Comparison of ENCODE assay signal across 1 cellular context in the genomic region with DNA sequence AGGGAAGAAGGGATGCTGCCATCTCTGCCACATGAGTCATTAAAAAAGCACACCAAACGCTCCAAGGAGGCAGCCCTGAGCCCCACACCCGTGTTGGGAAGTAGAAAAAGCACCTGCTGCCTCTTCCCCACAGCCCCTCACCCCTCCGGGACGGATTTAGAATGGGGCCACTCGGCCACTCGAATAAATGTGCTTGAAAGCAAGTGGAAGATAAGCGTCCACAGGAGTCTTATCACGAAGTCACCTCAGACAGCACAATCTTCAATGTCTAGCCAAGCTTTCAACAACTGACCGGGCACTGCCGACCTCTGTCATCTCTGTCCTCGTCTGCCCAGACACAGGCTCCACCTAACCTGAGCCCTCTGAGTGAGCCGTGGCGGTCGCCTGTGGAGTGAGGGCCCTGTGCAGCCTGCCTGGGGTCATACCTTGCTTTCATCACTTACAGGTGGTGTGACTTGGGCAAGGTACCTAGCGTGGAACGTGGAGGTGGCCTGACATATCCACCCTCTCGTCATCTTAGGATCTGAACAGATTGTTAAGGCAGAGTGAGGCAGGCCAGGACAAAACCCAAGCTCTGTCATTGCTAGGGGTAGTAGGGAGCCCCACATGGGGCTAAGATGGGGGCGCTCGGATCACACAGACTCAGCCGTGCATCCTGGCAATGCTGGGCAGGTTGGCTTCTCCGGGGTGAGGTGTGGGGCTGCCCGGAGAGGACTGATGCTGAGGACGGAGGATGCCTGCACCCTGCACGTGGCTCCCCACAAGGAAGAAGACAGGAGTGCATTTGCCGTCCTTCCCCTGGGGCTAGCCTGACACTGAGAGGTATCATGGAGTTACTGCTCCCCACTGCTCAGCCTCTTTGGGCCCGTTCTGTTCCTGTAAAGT.
TF ChIP-seq lines count a peak whose summit lies in the region.

No MANE protein-coding gene starts in this region.

TF ChIP-seq in K562, 482 proteins besides CTCF, POLR2A, EP300 and RAD21 (continued from another document):
- TF ChIP-seq, protein P1, sequence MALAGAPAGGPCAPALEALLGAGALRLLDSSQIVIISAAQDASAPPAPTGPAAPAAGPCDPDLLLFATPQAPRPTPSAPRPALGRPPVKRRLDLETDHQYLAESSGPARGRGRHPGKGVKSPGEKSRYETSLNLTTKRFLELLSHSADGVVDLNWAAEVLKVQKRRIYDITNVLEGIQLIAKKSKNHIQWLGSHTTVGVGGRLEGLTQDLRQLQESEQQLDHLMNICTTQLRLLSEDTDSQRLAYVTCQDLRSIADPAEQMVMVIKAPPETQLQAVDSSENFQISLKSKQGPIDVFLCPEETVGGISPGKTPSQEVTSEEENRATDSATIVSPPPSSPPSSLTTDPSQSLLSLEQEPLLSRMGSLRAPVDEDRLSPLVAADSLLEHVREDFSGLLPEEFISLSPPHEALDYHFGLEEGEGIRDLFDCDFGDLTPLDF (CRISPR knock-in tag; IDR thresholded peaks at IDR 0.05): no peak
- TF ChIP-seq, protein P2, sequence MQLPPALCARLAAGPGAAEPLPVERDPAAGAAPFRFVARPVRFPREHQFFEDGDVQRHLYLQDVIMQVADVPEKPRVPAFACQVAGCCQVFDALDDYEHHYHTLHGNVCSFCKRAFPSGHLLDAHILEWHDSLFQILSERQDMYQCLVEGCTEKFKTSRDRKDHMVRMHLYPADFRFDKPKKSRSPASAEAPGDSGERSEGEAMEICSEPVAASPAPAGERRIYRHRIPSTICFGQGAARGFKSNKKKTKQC (CRISPR knock-in tag; IDR thresholded peaks at IDR 0.05): 0 out of 2 replicates have a peak, but pooled peaks have one; percentile 34
- TF ChIP-seq WHSC1 (IDR thresholded peaks at IDR 0.05; ENCODE audit: low read length): no peak
- TF ChIP-seq KDM1A (IDR thresholded peaks at IDR 0.05): peak; percentile 37 to 41; a peak in 1 of 4 replicates
- TF ChIP-seq, protein P3, sequence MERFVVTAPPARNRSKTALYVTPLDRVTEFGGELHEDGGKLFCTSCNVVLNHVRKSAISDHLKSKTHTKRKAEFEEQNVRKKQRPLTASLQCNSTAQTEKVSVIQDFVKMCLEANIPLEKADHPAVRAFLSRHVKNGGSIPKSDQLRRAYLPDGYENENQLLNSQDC (CRISPR knock-in tag; IDR thresholded peaks at IDR 0.05): no peak
- peak; percentile 38; the same call in 1 of the 2 replicates for TF ChIP-seq KLF16 (IDR thresholded peaks at IDR 0.05)
- no peak for TF ChIP-seq FOXJ3 (CRISPR knock-in tag; IDR thresholded peaks at IDR 0.05)
- TF ChIP-seq JUND (IDR thresholded peaks at IDR 0.05; ENCODE audit: borderline replicate concordance, low read depth, low read length): 0 out of 2 replicates have a peak, but pooled peaks have one; percentile 21
- no peak for TF ChIP-seq JUND (tag; IDR thresholded peaks at IDR 0.05; ENCODE audit: borderline replicate concordance, low read depth, low read length)
- TF ChIP-seq CBFA2T3 (IDR thresholded peaks at IDR 0.05): peak; percentile 85
- TF ChIP-seq MCM2 (IDR thresholded peaks at IDR 0.05; ENCODE audit: low read depth): no peak
- peak; percentile 98 for TF ChIP-seq SMAD4 (CRISPR knock-in tag; conservative IDR thresholded peaks at IDR 0.05)
- no peak for TF ChIP-seq TAF1 (IDR thresholded peaks at IDR 0.05; ENCODE audit: control insufficient read depth, extremely low read depth, insufficient read depth, low read length, severe bottlenecking)
- TF ChIP-seq NUFIP1 (IDR thresholded peaks at IDR 0.05; ENCODE audit: partially characterized antibody): no peak
- TF ChIP-seq ARID1B (IDR thresholded peaks at IDR 0.05): peak; percentile 65
- TF ChIP-seq HDAC3 (IDR thresholded peaks at IDR 0.05; ENCODE audit: borderline replicate concordance, partially characterized antibody): peak; percentile 28
- TF ChIP-seq DACH1 (IDR thresholded peaks at IDR 0.05; ENCODE audit: partially characterized antibody): no peak
- TF ChIP-seq BRCA1 (IDR thresholded peaks at IDR 0.05): no peak
- TF ChIP-seq BRCA1 (CRISPR knock-in tag; IDR thresholded peaks at IDR 0.05): 0 out of 2 replicates have a peak, but pooled peaks have one; percentile 66
- no peak for TF ChIP-seq HNRNPH1 (optimal IDR thresholded peaks at IDR 0.05; ENCODE audit: low read depth, low read length)
- TF ChIP-seq MEF2D (tag; conservative IDR thresholded peaks at IDR 0.05; ENCODE audit: low read depth): 0 out of 2 replicates have a peak, but pooled peaks have one; percentile 20
- TF ChIP-seq TBL1XR1 (IDR thresholded peaks at IDR 0.05; ENCODE audit: low read length in 2 of 2): peak in 1 of 2 experiments; percentile 59; a peak in 1 of 4 replicates
- TF ChIP-seq PML (IDR thresholded peaks at IDR 0.05; ENCODE audit: low read length): 0 out of 2 replicates have a peak, but pooled peaks have one; percentile 27
- no peak for TF ChIP-seq MCM5 (IDR thresholded peaks at IDR 0.05; ENCODE audit: low read depth)
- peak; percentile 39; the same call in 1 of the 2 replicates for TF ChIP-seq NFIC (IDR thresholded peaks at IDR 0.05)
- peak; percentile 83 for TF ChIP-seq NCOR1 (IDR thresholded peaks at IDR 0.05)
- TF ChIP-seq, protein P4, sequence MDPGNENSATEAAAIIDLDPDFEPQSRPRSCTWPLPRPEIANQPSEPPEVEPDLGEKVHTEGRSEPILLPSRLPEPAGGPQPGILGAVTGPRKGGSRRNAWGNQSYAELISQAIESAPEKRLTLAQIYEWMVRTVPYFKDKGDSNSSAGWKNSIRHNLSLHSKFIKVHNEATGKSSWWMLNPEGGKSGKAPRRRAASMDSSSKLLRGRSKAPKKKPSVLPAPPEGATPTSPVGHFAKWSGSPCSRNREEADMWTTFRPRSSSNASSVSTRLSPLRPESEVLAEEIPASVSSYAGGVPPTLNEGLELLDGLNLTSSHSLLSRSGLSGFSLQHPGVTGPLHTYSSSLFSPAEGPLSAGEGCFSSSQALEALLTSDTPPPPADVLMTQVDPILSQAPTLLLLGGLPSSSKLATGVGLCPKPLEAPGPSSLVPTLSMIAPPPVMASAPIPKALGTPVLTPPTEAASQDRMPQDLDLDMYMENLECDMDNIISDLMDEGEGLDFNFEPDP (CRISPR knock-in tag; IDR thresholded peaks at IDR 0.05): no peak
- TF ChIP-seq TAL1 (IDR thresholded peaks at IDR 0.05): peak; percentile 64
- no peak for TF ChIP-seq FIP1L1 (IDR thresholded peaks at IDR 0.05; ENCODE audit: low read depth, low read length, poor library complexity, severe bottlenecking)
- TF ChIP-seq MCM7 (IDR thresholded peaks at IDR 0.05): no peak
- TF ChIP-seq FOXJ2 (tag; IDR thresholded peaks at IDR 0.05): no peak
- TF ChIP-seq U2AF1 (optimal IDR thresholded peaks at IDR 0.05; ENCODE audit: low read depth, low read length): no peak
- TF ChIP-seq CBFA2T2 (conservative IDR thresholded peaks at IDR 0.05): peak; percentile 73
- TF ChIP-seq, protein P5, sequence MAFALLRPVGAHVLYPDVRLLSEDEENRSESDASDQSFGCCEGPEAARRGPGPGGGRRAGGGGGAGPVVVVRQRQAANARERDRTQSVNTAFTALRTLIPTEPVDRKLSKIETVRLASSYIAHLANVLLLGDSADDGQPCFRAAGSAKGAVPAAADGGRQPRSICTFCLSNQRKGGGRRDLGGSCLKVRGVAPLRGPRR (CRISPR knock-in tag; IDR thresholded peaks at IDR 0.05): no peak
- TF ChIP-seq, protein P6, sequence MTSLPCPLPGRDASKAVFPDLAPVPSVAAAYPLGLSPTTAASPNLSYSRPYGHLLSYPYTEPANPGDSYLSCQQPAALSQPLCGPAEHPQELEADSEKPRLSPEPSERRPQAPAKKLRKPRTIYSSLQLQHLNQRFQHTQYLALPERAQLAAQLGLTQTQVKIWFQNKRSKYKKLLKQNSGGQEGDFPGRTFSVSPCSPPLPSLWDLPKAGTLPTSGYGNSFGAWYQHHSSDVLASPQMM (CRISPR knock-in tag; IDR thresholded peaks at IDR 0.05): no peak
- no peak for TF ChIP-seq NFATC3 (IDR thresholded peaks at IDR 0.05)
- no peak for TF ChIP-seq GABPB2 (CRISPR knock-in tag; conservative IDR thresholded peaks at IDR 0.05)
- TF ChIP-seq CXXC5 (CRISPR knock-in tag; IDR thresholded peaks at IDR 0.05): peak; percentile 53
- no peak for TF ChIP-seq SRSF7 (optimal IDR thresholded peaks at IDR 0.05; ENCODE audit: low read depth, low read length)
- peak; percentile 82 for TF ChIP-seq TCF3 (CRISPR knock-in tag; IDR thresholded peaks at IDR 0.05)
- TF ChIP-seq, protein P7, sequence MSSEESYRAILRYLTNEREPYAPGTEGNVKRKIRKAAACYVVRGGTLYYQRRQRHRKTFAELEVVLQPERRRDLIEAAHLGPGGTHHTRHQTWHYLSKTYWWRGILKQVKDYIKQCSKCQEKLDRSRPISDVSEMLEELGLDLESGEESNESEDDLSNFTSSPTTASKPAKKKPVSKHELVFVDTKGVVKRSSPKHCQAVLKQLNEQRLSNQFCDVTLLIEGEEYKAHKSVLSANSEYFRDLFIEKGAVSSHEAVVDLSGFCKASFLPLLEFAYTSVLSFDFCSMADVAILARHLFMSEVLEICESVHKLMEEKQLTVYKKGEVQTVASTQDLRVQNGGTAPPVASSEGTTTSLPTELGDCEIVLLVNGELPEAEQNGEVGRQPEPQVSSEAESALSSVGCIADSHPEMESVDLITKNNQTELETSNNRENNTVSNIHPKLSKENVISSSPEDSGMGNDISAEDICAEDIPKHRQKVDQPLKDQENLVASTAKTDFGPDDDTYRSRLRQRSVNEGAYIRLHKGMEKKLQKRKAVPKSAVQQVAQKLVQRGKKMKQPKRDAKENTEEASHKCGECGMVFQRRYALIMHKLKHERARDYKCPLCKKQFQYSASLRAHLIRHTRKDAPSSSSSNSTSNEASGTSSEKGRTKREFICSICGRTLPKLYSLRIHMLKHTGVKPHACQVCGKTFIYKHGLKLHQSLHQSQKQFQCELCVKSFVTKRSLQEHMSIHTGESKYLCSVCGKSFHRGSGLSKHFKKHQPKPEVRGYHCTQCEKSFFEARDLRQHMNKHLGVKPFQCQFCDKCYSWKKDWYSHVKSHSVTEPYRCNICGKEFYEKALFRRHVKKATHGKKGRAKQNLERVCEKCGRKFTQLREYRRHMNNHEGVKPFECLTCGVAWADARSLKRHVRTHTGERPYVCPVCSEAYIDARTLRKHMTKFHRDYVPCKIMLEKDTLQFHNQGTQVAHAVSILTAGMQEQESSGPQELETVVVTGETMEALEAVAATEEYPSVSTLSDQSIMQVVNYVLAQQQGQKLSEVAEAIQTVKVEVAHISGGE (CRISPR knock-in tag; IDR thresholded peaks at IDR 0.05): 0 out of 6 replicates have a peak, but pooled peaks of 1 of the 3 experiments have one; percentile 10
- TF ChIP-seq, protein P8, sequence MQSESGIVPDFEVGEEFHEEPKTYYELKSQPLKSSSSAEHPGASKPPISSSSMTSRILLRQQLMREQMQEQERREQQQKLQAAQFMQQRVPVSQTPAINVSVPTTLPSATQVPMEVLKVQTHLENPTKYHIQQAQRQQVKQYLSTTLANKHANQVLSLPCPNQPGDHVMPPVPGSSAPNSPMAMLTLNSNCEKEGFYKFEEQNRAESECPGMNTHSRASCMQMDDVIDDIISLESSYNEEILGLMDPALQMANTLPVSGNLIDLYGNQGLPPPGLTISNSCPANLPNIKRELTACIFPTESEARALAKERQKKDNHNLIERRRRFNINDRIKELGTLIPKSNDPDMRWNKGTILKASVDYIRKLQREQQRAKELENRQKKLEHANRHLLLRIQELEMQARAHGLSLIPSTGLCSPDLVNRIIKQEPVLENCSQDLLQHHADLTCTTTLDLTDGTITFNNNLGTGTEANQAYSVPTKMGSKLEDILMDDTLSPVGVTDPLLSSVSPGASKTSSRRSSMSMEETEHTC (IDR thresholded peaks at IDR 0.05): no peak
TF ChIP-seq in K562: peak in this region for 21.
